ENCODE assay signal across 23 cellular contexts in genomic region chr2:188316354-188316753, GRCh38.
"Had no signal": no experiment of that assay in that cellular context is flagged by ENCODE, and none has a peak within 500 bp of the region (broad histone marks: within the 10 kb centered on the region; RNA-seq: fewer than 3 reads in every experiment).

No MANE protein-coding gene starts in this region.

- H3K27ac ChIP-seq: heart left ventricle, neutrophil, psoas muscle, stomach, thoracic aorta had no signal

- H3K4me3 ChIP-seq: heart left ventricle, lung, psoas muscle, stomach, thoracic aorta had no signal

- H3K9me3 ChIP-seq: neutrophil, psoas muscle had no signal

- H3K27me3 Mint-ChIP-seq: dendritic cell treated with granulocyte-macrophage colony-stimulating factor and Interleukin-4, amounts not matched to agents 40 ng/mL and 50 ng/mL, for 4 days; stimulated activated naive B cell treated with anti-CD40 and anti-IgM and Interleukin-4, amounts not matched to agents 10 μg/mL and 1 μg/mL and 100 μg/mL, for 72 hours had no signal

- H3K4me1 Mint-ChIP-seq: nephron; stimulated activated naive B cell treated with anti-CD40 and anti-IgM and Interleukin-4, amounts not matched to agents 10 μg/mL and 1 μg/mL and 100 μg/mL, for 72 hours had no signal

- FAIRE-seq: colon, urothelium cell line had no signal

- H3K4me1 ChIP-seq: heart left ventricle, psoas muscle had no signal

- DNase-seq: endodermal cell; heart left ventricle; hippocampal formation; left colon; left ventricle myocardium superior; mesenchymal stem cell; midbrain; psoas muscle; retina; stimulated activated CD4-positive, alpha-beta T cell treated with anti-CD3 and anti-CD28 coated beads, Interleukin-2, amount 100 ng/mL, for 24 hours; stimulated activated CD4-positive, alpha-beta T cell treated with anti-CD3 and anti-CD28 coated beads, Interleukin-4, amount 100 ng/mL, for 4 hours; stimulated activated naive B cell treated with anti-CD40 and anti-IgM and Interleukin-4, amounts not matched to agents 10 μg/mL and 1 μg/mL and 100 μg/mL, for 72 hours; stomach; substantia nigra; trophoblast cell had no signal

- H3K4me3 Mint-ChIP-seq: dendritic cell treated with granulocyte-macrophage colony-stimulating factor and Interleukin-4, amounts not matched to agents 40 ng/mL and 50 ng/mL, for 4 days; endodermal cell; nephron; stimulated activated naive B cell treated with anti-CD40 and anti-IgM and Interleukin-4, amounts not matched to agents 10 μg/mL and 1 μg/mL and 100 μg/mL, for 72 hours had no signal

- H3K36me3 ChIP-seq: heart left ventricle, neutrophil, thoracic aorta had no signal

- H3K27ac Mint-ChIP-seq: dendritic cell treated with granulocyte-macrophage colony-stimulating factor and Interleukin-4, amounts not matched to agents 40 ng/mL and 50 ng/mL, for 4 days; endodermal cell; nephron; stimulated activated naive B cell treated with anti-CD40 and anti-IgM and Interleukin-4, amounts not matched to agents 10 μg/mL and 1 μg/mL and 100 μg/mL, for 72 hours had no signal

- H3K36me3 Mint-ChIP-seq: stimulated activated naive B cell treated with anti-CD40 and anti-IgM and Interleukin-4, amounts not matched to agents 10 μg/mL and 1 μg/mL and 100 μg/mL, for 72 hours had no signal

- H3K27me3 ChIP-seq: heart left ventricle, neutrophil, stomach had no signal

- ATAC-seq: heart left ventricle; left colon; left ventricle myocardium superior; psoas muscle; sciatic nerve; stimulated activated naive B cell treated with anti-CD40 and anti-IgM and Interleukin-4, amounts not matched to agents 10 μg/mL and 1 μg/mL and 100 μg/mL, for 72 hours had no signal
